Comparison of ENCODE assay signal across 30 cellular contexts in genomic region chr4:48979897-48980579, GRCh38. TPM values are rescaled to one million over a fixed set of nuclear protein-coding genes. Genes with fewer than 3 reads are reported as not detected.
A peak's percentile ranks its signal among the peaks of the same experiment; 100 is the strongest.
DNase-seq lines count a peak whose midpoint lies in the region; ATAC-seq and TF ChIP-seq lines count a peak whose summit lies in the region.
"Had no signal": no experiment of that assay in that cellular context is flagged by ENCODE, and none has a peak within 500 bp of the region (broad histone marks: within the 10 kb centered on the region; RNA-seq: fewer than 3 reads in every experiment).

No MANE protein-coding gene starts in this region.

- POLR2A ChIA-PET in RWPE1 (lab: Yijun Ruan, JAX; ENCODE audit: low non-redundant PET) = no interaction called here

- no peak overlapping the region for H3K27ac ChIP-seq in RWPE1
- H3K27ac ChIP-seq: SK-N-MC had no signal

- CTCF ChIA-PET in RWPE1 (lab: Yijun Ruan, JAX) = interaction anchor here (0.6 kb wide), 1 partner anchor 67 kb away, joined by 3 read pairs; no protein-coding TSS in a partner anchor

- H3K4me3 ChIP-seq in fibroblast of mammary gland (ENCODE audit: control insufficient read depth, low read depth, low read length) = no peak overlapping the region
- H3K4me3 ChIP-seq: GM12878, SK-N-MC, smooth muscle cell had no signal

- TF ChIP-seq CTCF in RWPE1 (conservative IDR thresholded peaks at IDR 0.05; ENCODE audit: low read depth) = no peak
- TF ChIP-seq CTCF in fibroblast of mammary gland (conservative IDR thresholded peaks at IDR 0.05; ENCODE audit: control insufficient read depth, insufficient read depth, low read depth, low read length) = no peak

- DNase-seq in HT1080 (ENCODE audit: low read depth) = peak; percentile 68
- DNase-seq in RWPE1 (ENCODE audit: low spot score) = peak; percentile 43
- DNase-seq in fibroblast of mammary gland (ENCODE audit: low read depth) = peak; percentile 55
- no peak for DNase-seq in midbrain (lab: John Stamatoyannopoulos, UW)
- no peak for DNase-seq in NCI-H2171 treated with DMSO at 0.1 percent for 48 hours (lab: John Stamatoyannopoulos, UW)
- no peak for DNase-seq in cerebellum (ENCODE audit: low spot score)
- DNase-seq: activated CD8-positive, alpha-beta T cell treated with anti-CD3 and anti-CD28 coated beads, Interleukin-2, amount 10 ng/mL, durations not matched to agents 7 days and 5 days; activated effector memory CD4-positive, alpha-beta T cell treated with Interleukin-2 at 50 U/mL for 16 hours; activated T-cell treated with anti-CD3 and anti-CD28 coated beads for 4 hours; aorta; glutamatergic neuron; kidney; natural killer cell; NCI-H1092; NCI-H1694 treated with DMSO at 0.1 percent for 48 hours; NCI-H69; retina; stimulated activated CD4-positive, alpha-beta T cell treated with anti-CD3 and anti-CD28 coated beads, Interleukin-2, amount 100 ng/mL, for 24 hours; T-helper 2 cell; trophoblast cell had no signal

- no peak for ATAC-seq in HG02852 (IDR thresholded peaks at IDR 0.05; ENCODE audit: unreplicated experiment)
- ATAC-seq: activated CD8-positive, alpha-beta T cell treated with anti-CD3 and anti-CD28 coated beads, Interleukin-2, amount 10 ng/mL, durations not matched to agents 7 days and 5 days; natural killer cell had no signal

RNA-seq across cellular contexts. Expression of gene CWH43, which starts 6.0 kb away (rescaled TPM):
- not detected in 2 replicates for total RNA-seq in HT1080 (2014; rRNA removed; shearing (Covaris generic))
- not detected in 2 replicates for polyA plus RNA-seq in HT1080 (2015; cell fraction: cytosol; rRNA removed)
- not detected in 2 replicates for polyA plus RNA-seq in HT1080 (2015; cell fraction: nucleus; rRNA removed)
- total RNA-seq in cerebellum = not detected
- total RNA-seq: activated CD8-positive, alpha-beta T cell treated with anti-CD3 and anti-CD28 coated beads, Interleukin-2, amount 10 ng/mL, durations not matched to agents 7 days and 5 days; aorta; cardiac septum; Daoy; GM12878; mononuclear cell; natural killer cell; osteocyte; RPMI7951 had no signal
- polyA plus RNA-seq: aorta, CD14-positive monocyte, GM12878 had no signal

Comparison
In these comparisons a context has a peak if more than half of its experiments do, and no peak if none do; other contexts are left out.
1. DNase-seq: peak in HT1080 (single experiment), RWPE1 (single experiment) and fibroblast of mammary gland (single experiment); none in midbrain (single experiment), NCI-H2171 treated with DMSO at 0.1 percent for 48 hours (single experiment) and cerebellum (single experiment).